8 cellular contexts compared by ENCODE assay signal in the genomic region with DNA sequence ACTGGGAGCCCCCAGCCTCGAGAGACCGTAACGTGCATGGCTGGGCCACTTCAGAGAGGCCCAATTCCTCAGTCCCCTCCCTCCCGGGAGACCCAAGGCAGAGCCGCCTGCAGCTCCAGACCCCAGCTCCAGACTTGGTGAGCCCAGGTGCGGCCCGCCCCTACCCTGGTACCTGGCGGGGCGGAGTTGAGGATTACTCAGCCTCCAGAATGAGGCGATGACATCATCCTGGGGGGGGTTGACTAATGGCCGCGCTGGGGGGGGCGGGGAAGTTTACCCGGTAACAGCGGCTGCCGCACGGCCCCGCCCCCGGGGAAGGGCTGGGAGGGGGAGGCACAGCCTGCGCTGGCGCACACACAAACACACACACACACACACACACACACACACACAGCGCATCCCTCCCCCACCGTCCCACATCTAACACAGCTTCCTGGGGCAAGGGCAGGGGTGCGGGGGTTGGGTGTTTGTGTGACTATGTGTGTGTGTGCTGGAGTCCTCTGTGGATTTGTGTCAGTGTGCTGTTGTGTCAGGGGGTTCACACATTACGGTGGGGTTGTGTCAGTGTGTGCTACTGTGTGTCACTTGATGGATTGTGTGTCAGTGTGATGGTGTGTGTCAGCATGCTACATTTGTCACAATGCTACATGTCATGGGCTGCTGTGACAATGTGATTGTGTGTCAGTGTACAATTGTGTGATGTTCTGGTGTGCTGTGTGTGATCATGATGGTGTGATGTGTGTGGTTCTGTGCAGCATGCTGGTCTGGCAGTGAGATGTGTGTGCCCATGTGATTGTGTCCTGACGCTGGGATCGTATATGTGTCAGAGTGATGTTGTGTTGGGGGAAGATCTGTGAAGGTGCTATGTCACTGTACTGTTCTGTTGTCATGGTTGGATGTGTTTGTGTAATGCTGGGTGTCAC. TPM values are rescaled to one million over a fixed set of nuclear protein-coding genes. Genes with fewer than 3 reads are reported as not detected.
DNase-seq lines count a peak whose midpoint lies in the region; ATAC-seq and TF ChIP-seq lines count a peak whose summit lies in the region.

No MANE protein-coding gene starts in this region.

- H3K27ac ChIP-seq in vagina: no peak overlapping the region

- peak overlapping the region; percentile 14 for H3K4me3 ChIP-seq in BE2C (ENCODE audit: low read depth, low read length)
- no peak overlapping the region for H3K4me3 ChIP-seq in vagina

- DNase-seq in BE2C: peak; percentile 78
- DNase-seq in HUDEP-2 (lab: John Stamatoyannopoulos, UW; ENCODE audit: unreplicated experiment in 76 of 76): peak in 63 of 76 experiments; percentile 8 to 86 (median 69)
- peak; percentile 83 for DNase-seq in RKO (ENCODE audit: low spot score)
- DNase-seq in activated gamma-delta T cell (lab: John Stamatoyannopoulos, UW): peak; percentile 58
- DNase-seq in glomerular visceral epithelial cell (ENCODE audit: extremely low spot score): peak; percentile 85
- peak; percentile 32 for DNase-seq in retina
- DNase-seq in vagina (ENCODE audit: extremely low spot score in 2 of 2): no peak

- H3K27me3 ChIP-seq in BE2C (no peaks in the 10 kb centered on the region), vagina (no peaks in the 10 kb centered on the region)

- intact Hi-C loops in vagina (cut with DNase I): loop anchor here (5.0 kb wide), 1 partner anchor 34 kb away; no protein-coding TSS in a partner anchor

- no peaks in the 10 kb centered on the region for H3K36me3 ChIP-seq in BE2C
- no peaks in the 10 kb centered on the region for H3K36me3 ChIP-seq in vagina

- H3K4me1 ChIP-seq in BE2C (peaks cover 14% of the 10 kb centered on the region), vagina (peaks cover 46% of the 10 kb centered on the region)

- H3K9me3 ChIP-seq in BE2C (no peaks in the 10 kb centered on the region), vagina (no peaks in the 10 kb centered on the region)

- no peak for TF ChIP-seq CTCF in BE2C (IDR thresholded peaks at IDR 0.05; ENCODE audit: low read depth, low read length)
- no peak for TF ChIP-seq CTCF in vagina (IDR thresholded peaks at IDR 0.05)

- TF ChIP-seq POLR2A in vagina (IDR thresholded peaks at IDR 0.05): no peak

- ATAC-seq in GM19324 (IDR thresholded peaks at IDR 0.05; ENCODE audit: low FRiP score, unreplicated experiment): no peak

RNA-seq across cellular contexts. Expression of a gene that starts 10.3 kb away (rescaled TPM):
- 17.0 TPM for polyA plus RNA-seq in BE2C (2012; ENCODE audit: insufficient read depth, insufficient read length, low read depth)
- 4.7 TPM for total RNA-seq in vagina

RNA-seq across cellular contexts. Expression of a gene that starts 15.1 kb away (rescaled TPM):
- polyA plus RNA-seq in BE2C (2012; ENCODE audit: insufficient read depth, insufficient read length, low read depth): 21.8 TPM
- total RNA-seq in vagina: 19.2 TPM

RNA-seq across cellular contexts. Expression of a gene that starts 33.4 kb away (rescaled TPM):
- polyA plus RNA-seq in BE2C (2012; ENCODE audit: insufficient read depth, insufficient read length, low read depth): 19.8 TPM
- 18.9 TPM for total RNA-seq in vagina

Comparison
In these comparisons a context has a peak if more than half of its experiments do, and no peak if none do; other contexts are left out.
1. DNase-seq: peak in BE2C (single experiment), HUDEP-2 (63 of 76), RKO (single experiment), activated gamma-delta T cell (single experiment), glomerular visceral epithelial cell (single experiment) and retina (single experiment); none in vagina (0 of 2).